13 cellular contexts compared by ENCODE assay signal in genomic region chr2:121563754-121564153, GRCh38. TPM values are rescaled to one million over a fixed set of nuclear protein-coding genes. Genes with fewer than 3 reads are reported as not detected.
"Had no signal": no experiment of that assay in that cellular context is flagged by ENCODE, and none has a peak within 500 bp of the region (broad histone marks: within the 10 kb centered on the region; RNA-seq: fewer than 3 reads in every experiment).

No MANE protein-coding gene starts in this region.

RNA-seq across cellular contexts. Expression of gene RNU4ATAC, which starts 33.1 kb away (rescaled TPM):
- total RNA-seq: activated CD4-positive, alpha-beta memory T cell treated with anti-CD3 and anti-CD28 coated beads, Interleukin-2, amount 10 ng/mL, durations not matched to agents 7 days and 5 days; activated CD4-positive, alpha-beta T cell treated with anti-CD3 and anti-CD28 coated beads, Interleukin-2, amount 10 ng/mL, durations not matched to agents 7 days and 5 days; activated T-cell treated with anti-CD3 and anti-CD28 coated beads, Interleukin-2, amount 50 U/mL, for 72 hours; astrocyte; cardiac septum; chondrocyte; dermis blood vessel endothelial cell; esophagus muscularis mucosa; foreskin keratinocyte; gastroesophageal sphincter; T-helper 1 cell treated with Interleukin-12 subunit alpha and Interleukin-12 subunit beta and Interleukin-4 antibody, amounts not matched to agents 30 ng/mL and 1 ng/mL, for 36 hours; T-helper 2 cell treated with Interferon-gamma antibody and Interleukin-4, amounts not matched to agents 100 ng/mL and 5 ng/mL, for 36 hours; WTC11 had no signal
